ENCODE assay signal across 8 cellular contexts in genomic region chr7:73557397-73558257, GRCh38. TPM values are rescaled to one million over a fixed set of nuclear protein-coding genes. Genes with fewer than 3 reads are reported as not detected.
A peak's percentile ranks its signal among the peaks of the same experiment; 100 is the strongest.
DNase-seq lines count a peak whose midpoint lies in the region; ATAC-seq and TF ChIP-seq lines count a peak whose summit lies in the region.

Gene BCL7B (minus strand): TSS chr7:73557690. CDS start chr7:73557578, 112 bp downstream.

- H3K4me1 ChIP-seq in Peyer's patch: peaks cover 0 to 33% (median 5%) of the 10 kb centered on the region in 4 donors

- H3K4me3 Mint-ChIP-seq in naive thymus-derived CD8-positive, alpha-beta T cell: peak within 1 kb of the TSS; percentile 91 to 97 (median 95)
- H3K4me3 Mint-ChIP-seq in stimulated activated naive B cell treated with anti-CD40 and anti-IgM and Interleukin-4, amounts not matched to agents 10 μg/mL and 1 μg/mL and 100 μg/mL, for 72 hours: peak within 1 kb of the TSS; percentile 93 to 94

- TF ChIP-seq POLR2A in Peyer's patch (IDR thresholded peaks at IDR 0.05): peak; percentile 79 to 90

- peaks cover 19 to 36% (median 34%) of the 10 kb centered on the region in 4 donors for H3K4me1 Mint-ChIP-seq in naive thymus-derived CD8-positive, alpha-beta T cell
- peaks cover 25 to 43% of the 10 kb centered on the region in 2 donors for H3K4me1 Mint-ChIP-seq in stimulated activated naive B cell treated with anti-CD40 and anti-IgM and Interleukin-4, amounts not matched to agents 10 μg/mL and 1 μg/mL and 100 μg/mL, for 72 hours

- H3K4me3 ChIP-seq in Peyer's patch (peak within 1 kb of the TSS; percentile 70 to 97 (median 88)), fibroblast of mammary gland (ENCODE audit: control insufficient read depth, low read depth, low read length) (peak within 1 kb of the TSS; percentile 90)

- peak within 1 kb of the TSS; percentile 92 to 100 (median 100) for H3K27ac ChIP-seq in Peyer's patch

- POLR2A ChIA-PET in naive thymus-derived CD8-positive, alpha-beta T cell (lab: Charles Lee): interaction anchor here (0.6 to 3.5 kb wide), 10 partner anchors 8 to 181 kb away, joined by 3 to 81 read pairs (median 10); partner anchors contain the start of genes ABHD11, BAZ1B and TBL2

- H3K27me3 ChIP-seq in Peyer's patch: no peaks in the 10 kb centered on the region

- DNase-seq in CMK (ENCODE audit: low read depth) (peak; percentile 75), Peyer's patch (peak; percentile 59 to 90 (median 85)), fibroblast of mammary gland (ENCODE audit: low read depth) (peak; percentile 47)
- peak; percentile 45 to 69 for DNase-seq in activated T-helper 1 cell treated with anti-CD3 and anti-CD28 coated beads, Interleukin-2, amount 50 U/mL, for 16 hours (ENCODE audit: low read depth in 1 of 2, low spot score in 1 of 2)
- DNase-seq in naive thymus-derived CD8-positive, alpha-beta T cell: peak; percentile 66 to 87 (median 82)
- peak; percentile 79 for DNase-seq in stimulated activated naive B cell treated with anti-CD40 and anti-IgM and Interleukin-4, amounts not matched to agents 10 μg/mL and 1 μg/mL and 100 μg/mL, for 72 hours

- peak; percentile 66 for ATAC-seq in GM19397 (IDR thresholded peaks at IDR 0.05; ENCODE audit: unreplicated experiment)
- ATAC-seq in HG03571 (IDR thresholded peaks at IDR 0.05; ENCODE audit: unreplicated experiment): peak; percentile 45
- peak; percentile 62 to 67 for ATAC-seq in naive thymus-derived CD8-positive, alpha-beta T cell
- ATAC-seq in stimulated activated naive B cell treated with anti-CD40 and anti-IgM and Interleukin-4, amounts not matched to agents 10 μg/mL and 1 μg/mL and 100 μg/mL, for 72 hours (replicated peaks): peak; percentile 57 to 75

- H3K36me3 Mint-ChIP-seq in naive thymus-derived CD8-positive, alpha-beta T cell: peaks cover 0 to 30% (median 0%) of the 10 kb centered on the region in 3 donors
- peaks cover 8 to 15% of the 10 kb centered on the region in 2 donors for H3K36me3 Mint-ChIP-seq in stimulated activated naive B cell treated with anti-CD40 and anti-IgM and Interleukin-4, amounts not matched to agents 10 μg/mL and 1 μg/mL and 100 μg/mL, for 72 hours

- no peaks in the 10 kb centered on the region for H3K9me3 Mint-ChIP-seq in naive thymus-derived CD8-positive, alpha-beta T cell
- no peaks in the 10 kb centered on the region for H3K9me3 Mint-ChIP-seq in stimulated activated naive B cell treated with anti-CD40 and anti-IgM and Interleukin-4, amounts not matched to agents 10 μg/mL and 1 μg/mL and 100 μg/mL, for 72 hours

- H3K9me3 ChIP-seq in Peyer's patch: no peaks in the 10 kb centered on the region

- peak within 1 kb of the TSS; percentile 95 to 99 (median 98) for H3K27ac Mint-ChIP-seq in naive thymus-derived CD8-positive, alpha-beta T cell
- peak within 1 kb of the TSS; percentile 98 for H3K27ac Mint-ChIP-seq in stimulated activated naive B cell treated with anti-CD40 and anti-IgM and Interleukin-4, amounts not matched to agents 10 μg/mL and 1 μg/mL and 100 μg/mL, for 72 hours

- H3K27me3 Mint-ChIP-seq in naive thymus-derived CD8-positive, alpha-beta T cell: no peaks in the 10 kb centered on the region
- peaks cover 0 to 5% of the 10 kb centered on the region in 2 donors for H3K27me3 Mint-ChIP-seq in stimulated activated naive B cell treated with anti-CD40 and anti-IgM and Interleukin-4, amounts not matched to agents 10 μg/mL and 1 μg/mL and 100 μg/mL, for 72 hours

- peaks cover 0 to 21% (median 0%) of the 10 kb centered on the region in 3 donors for H3K36me3 ChIP-seq in Peyer's patch

- TF ChIP-seq CTCF in Peyer's patch (IDR thresholded peaks at IDR 0.05): no peak
- TF ChIP-seq CTCF in fibroblast of mammary gland (conservative IDR thresholded peaks at IDR 0.05; ENCODE audit: control insufficient read depth, insufficient read depth, low read depth, low read length): no peak

RNA-seq across cellular contexts. Expression of gene BCL7B, which starts in this region (rescaled TPM):
- total RNA-seq in Peyer's patch: 10 to 100 TPM; 63.5 to 73.4 (median 70.6) TPM
- total RNA-seq in naive thymus-derived CD8-positive, alpha-beta T cell: 10 to 100 TPM; 59.5 to 64.6 TPM
- polyA plus RNA-seq in naive thymus-derived CD8-positive, alpha-beta T cell: 10 to 100 TPM; 76.6 to 96.3 (median 81.8) TPM

Comparison
In these comparisons a context has a peak if more than half of its experiments do, and no peak if none do; other contexts are left out.
1. Peak in every context shown above with its lines: DNase-seq, ATAC-seq, H3K4me3 ChIP-seq and H3K27ac ChIP-seq.